In the genomic region with DNA sequence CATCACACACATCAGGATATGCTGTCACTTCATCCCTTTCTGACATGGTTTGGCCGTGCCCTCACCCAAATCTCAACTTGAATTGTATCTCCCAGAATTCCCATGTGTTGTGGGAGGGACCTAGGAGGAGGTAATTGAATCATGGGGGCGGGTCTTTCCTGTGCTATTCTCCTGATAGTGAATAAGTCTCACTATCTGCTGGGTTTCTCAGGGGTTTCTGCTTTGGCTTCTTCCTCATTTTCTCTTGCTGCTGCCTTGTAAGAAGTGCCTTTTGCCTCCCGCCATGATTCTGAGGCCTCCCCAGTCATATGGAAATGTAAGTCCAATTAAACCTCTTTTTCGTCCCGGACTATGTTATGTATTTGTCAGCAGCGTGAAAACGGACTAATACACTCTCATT, we compare ENCODE assay signal across 2 cellular contexts. TPM values are rescaled to one million over a fixed set of nuclear protein-coding genes. Genes with fewer than 3 reads are reported as not detected.
"Had no signal": no experiment of that assay in that cellular context is flagged by ENCODE, and none has a peak within 500 bp of the region (broad histone marks: within the 10 kb centered on the region; RNA-seq: fewer than 3 reads in every experiment).

No MANE protein-coding gene starts in this region.

RNA-seq across cellular contexts. Expression of a gene that starts 25.8 kb away (rescaled TPM):
- polyA plus RNA-seq: adipose tissue, heart left ventricle had no signal
